27 cellular contexts compared by ENCODE assay signal in genomic region chr10:108443636-108444035, GRCh38.
DNase-seq lines count a peak whose midpoint lies in the region; ATAC-seq, FAIRE-seq and TF ChIP-seq lines count a peak whose summit lies in the region.
"Had no signal": no experiment of that assay in that cellular context is flagged by ENCODE, and none has a peak within 500 bp of the region (broad histone marks: within the 10 kb centered on the region; RNA-seq: fewer than 3 reads in every experiment).

No MANE protein-coding gene starts in this region.

- no peak for TF ChIP-seq CTCF in coronary artery (IDR thresholded peaks at IDR 0.05)

- H3K4me3 ChIP-seq in coronary artery, result no peak overlapping the region
- H3K4me3 ChIP-seq: A549; BLaER1 treated with 17β-estradiol and CSF1 and Interleukin-3, amounts not matched to agents 10 nM and 100 nM; HAP-1; SJCRH30; thoracic aorta had no signal

- FAIRE-seq in GM19239 (lab: Jason Lieb, UNC), result no peak
- FAIRE-seq: A549, GM12891 had no signal

- DNase-seq in coronary artery (ENCODE audit: low spot score), result no peak
- DNase-seq in DMS153 treated with DMSO at 0.1 percent for 48 hours (lab: John Stamatoyannopoulos, UW; ENCODE audit: unreplicated experiment), result no peak
- no peak for DNase-seq in GM19239 (ENCODE audit: insufficient read length, low spot score)
- DNase-seq in hepatic stellate cell (ENCODE audit: low spot score), result no peak
- DNase-seq: activated CD4-positive, alpha-beta memory T cell treated with anti-CD3 and anti-CD28 coated beads, Interleukin-2, amount 10 ng/mL, durations not matched to agents 7 days and 5 days; activated naive CD4-positive, alpha-beta T cell treated with anti-CD3 and anti-CD28 coated beads, Interleukin-2, amount 10 ng/mL, durations not matched to agents 7 days and 5 days; activated T-cell treated with anti-CD3 and anti-CD28 coated beads, Interleukin-2, amount 50 U/mL, for 4 hours; aorta; cerebellar nuclear complex; effector memory CD4-positive, alpha-beta T cell; GF-D8; glutamatergic neuron; Kasumi-1; NCI-H1092 treated with DMSO at 0.1 percent for 48 hours; NCI-H2107; NCI-H526 treated with DMSO at 0.1 percent for 48 hours; SJCRH30 had no signal

- peak; percentile 79 for ATAC-seq in GM18511 (IDR thresholded peaks at IDR 0.05; ENCODE audit: unreplicated experiment)
- peak; percentile 88 for ATAC-seq in GM19467 (IDR thresholded peaks at IDR 0.05; ENCODE audit: unreplicated experiment)
- ATAC-seq in HG02938 (IDR thresholded peaks at IDR 0.05; ENCODE audit: unreplicated experiment), result peak; percentile 57
- ATAC-seq in HG03460 (IDR thresholded peaks at IDR 0.05; ENCODE audit: unreplicated experiment), result peak; percentile 91
- ATAC-seq: A549; activated T-cell treated with anti-CD3 and anti-CD28 coated beads, Interleukin-2, amount 50 U/mL, for 4 hours had no signal

- H3K27ac ChIP-seq in coronary artery, result no peak overlapping the region
- H3K27ac ChIP-seq: A549; BLaER1 treated with 17β-estradiol and CSF1 and Interleukin-3, amounts not matched to agents 10 nM and 100 nM; SJCRH30; thoracic aorta; VCaP had no signal
